Comparison of ENCODE assay signal across 26 cellular contexts in genomic region chr6:33931799-33932198, GRCh38.
"Had no signal": no experiment of that assay in that cellular context is flagged by ENCODE, and none has a peak within 500 bp of the region (broad histone marks: within the 10 kb centered on the region; RNA-seq: fewer than 3 reads in every experiment).

No MANE protein-coding gene starts in this region.

- DNase-seq: activated CD4-positive, alpha-beta memory T cell treated with anti-CD3 and anti-CD28 coated beads for 36 hours; activated CD4-positive, alpha-beta T cell treated with anti-CD3 and anti-CD28 coated beads for 36 hours; activated CD4-positive, alpha-beta T cell treated with anti-CD3 and anti-CD28 coated beads, Interleukin-2, amount 10 ng/mL, durations not matched to agents 24 days and 14 days; activated CD4-positive, CD25-positive, alpha-beta regulatory T cell; activated CD4-positive, CD25-positive, alpha-beta regulatory T cell treated with anti-CD3 and anti-CD28 coated beads, Interleukin-2, amount 50 U/mL, for 72 hours; activated CD8-positive, alpha-beta memory T cell treated with anti-CD3 and anti-CD28 coated beads, Interleukin-2, amount 10 ng/mL, durations not matched to agents 7 days and 5 days; activated CD8-positive, alpha-beta memory T cell treated with anti-CD3 and anti-CD28 coated beads, Interleukin-2, amount 50 U/mL, for 4 hours; activated CD8-positive, alpha-beta T cell treated with anti-CD3 and anti-CD28 coated beads, Interleukin-2, amount 10 ng/mL, durations not matched to agents 7 days and 5 days; activated effector memory CD4-positive, alpha-beta T cell treated with anti-CD3 and anti-CD28 coated beads, Interleukin-2, amount 50 U/mL, for 16 hours; activated naive CD4-positive, alpha-beta T cell treated with anti-CD3 and anti-CD28 coated beads for 36 hours; activated T-cell treated with anti-CD3 and anti-CD28 coated beads, Interleukin-2, amount 50 U/mL, for 1 hour; activated T-cell treated with anti-CD3 and anti-CD28 coated beads, Interleukin-2, amount 50 U/mL, for 48 hours; amniotic stem cell; anterior cingulate cortex; brain microvascular endothelial cell; dorsolateral prefrontal cortex; effector memory CD4-positive, alpha-beta T cell; endodermal cell; foreskin fibroblast; T-helper 2 cell had no signal

- H3K27me3 Mint-ChIP-seq: activated naive CD8-positive, alpha-beta T cell had no signal

- H3K27ac Mint-ChIP-seq: activated CD4-positive, alpha-beta memory T cell treated with anti-CD3 and anti-CD28 coated beads for 36 hours; activated CD4-positive, alpha-beta T cell treated with anti-CD3 and anti-CD28 coated beads for 36 hours; activated CD4-positive, alpha-beta T cell treated with anti-CD3 and anti-CD28 coated beads, Interleukin-2, amount 10 ng/mL, durations not matched to agents 24 days and 14 days; activated CD8-positive, alpha-beta memory T cell treated with anti-CD3 and anti-CD28 coated beads, Interleukin-2, amount 10 ng/mL, durations not matched to agents 7 days and 5 days; activated CD8-positive, alpha-beta T cell treated with anti-CD3 and anti-CD28 coated beads, Interleukin-2, amount 10 ng/mL, durations not matched to agents 7 days and 5 days; activated naive CD4-positive, alpha-beta T cell treated with anti-CD3 and anti-CD28 coated beads for 36 hours; activated naive CD8-positive, alpha-beta T cell; activated T-helper 1 cell treated with anti-CD3 and anti-CD28 coated beads, Interleukin-12 subunit alpha, Interleukin-12 subunit beta, Interleukin-2, Interleukin-4 antibody, amounts not matched to agents 30 ng/mL and 10 ng/mL and 1 ng/mL, durations not matched to agents 14 hours and 24 hours and 36 hours; activated T-helper 2 cell treated with anti-CD3 and anti-CD28 coated beads, Interferon-gamma antibody, Interleukin-2, Interleukin-4, amounts not matched to agents 10 μg/mL and 5 μg/mL and 100 μg/mL, durations not matched to agents 14 hours and 24 hours and 36 hours; dendritic cell treated with granulocyte-macrophage colony-stimulating factor and Interleukin-4, amounts not matched to agents 40 ng/mL and 50 ng/mL, for 4 days; endodermal cell had no signal

- H3K4me3 Mint-ChIP-seq: activated CD4-positive, alpha-beta memory T cell treated with anti-CD3 and anti-CD28 coated beads for 36 hours; activated CD4-positive, alpha-beta T cell treated with anti-CD3 and anti-CD28 coated beads for 36 hours; activated CD4-positive, alpha-beta T cell treated with anti-CD3 and anti-CD28 coated beads, Interleukin-2, amount 10 ng/mL, durations not matched to agents 24 days and 14 days; activated CD8-positive, alpha-beta memory T cell treated with anti-CD3 and anti-CD28 coated beads, Interleukin-2, amount 10 ng/mL, durations not matched to agents 7 days and 5 days; activated CD8-positive, alpha-beta T cell treated with anti-CD3 and anti-CD28 coated beads, Interleukin-2, amount 10 ng/mL, durations not matched to agents 7 days and 5 days; activated naive CD4-positive, alpha-beta T cell treated with anti-CD3 and anti-CD28 coated beads for 36 hours; activated naive CD8-positive, alpha-beta T cell; activated T-helper 1 cell treated with anti-CD3 and anti-CD28 coated beads, Interleukin-12 subunit alpha, Interleukin-12 subunit beta, Interleukin-2, Interleukin-4 antibody, amounts not matched to agents 30 ng/mL and 10 ng/mL and 1 ng/mL, durations not matched to agents 14 hours and 24 hours and 36 hours; central memory CD8-positive, alpha-beta T cell; dendritic cell treated with granulocyte-macrophage colony-stimulating factor and Interleukin-4, amounts not matched to agents 40 ng/mL and 50 ng/mL, for 4 days; endodermal cell had no signal

- H3K9me3 Mint-ChIP-seq: activated CD4-positive, alpha-beta memory T cell treated with anti-CD3 and anti-CD28 coated beads for 36 hours; activated CD4-positive, alpha-beta T cell treated with anti-CD3 and anti-CD28 coated beads, Interleukin-2, amount 10 ng/mL, durations not matched to agents 24 days and 14 days; activated naive CD4-positive, alpha-beta T cell treated with anti-CD3 and anti-CD28 coated beads for 36 hours; activated T-helper 1 cell treated with anti-CD3 and anti-CD28 coated beads, Interleukin-12 subunit alpha, Interleukin-12 subunit beta, Interleukin-2, Interleukin-4 antibody, amounts not matched to agents 30 ng/mL and 10 ng/mL and 1 ng/mL, durations not matched to agents 14 hours and 24 hours and 36 hours; activated T-helper 2 cell treated with anti-CD3 and anti-CD28 coated beads, Interferon-gamma antibody, Interleukin-2, Interleukin-4, amounts not matched to agents 10 μg/mL and 5 μg/mL and 100 μg/mL, durations not matched to agents 14 hours and 24 hours and 36 hours; central memory CD8-positive, alpha-beta T cell; dendritic cell treated with granulocyte-macrophage colony-stimulating factor and Interleukin-4, amounts not matched to agents 40 ng/mL and 50 ng/mL, for 4 days had no signal

- H3K36me3 Mint-ChIP-seq: activated CD4-positive, alpha-beta memory T cell treated with anti-CD3 and anti-CD28 coated beads for 36 hours; activated CD8-positive, alpha-beta memory T cell treated with anti-CD3 and anti-CD28 coated beads, Interleukin-2, amount 10 ng/mL, durations not matched to agents 7 days and 5 days; activated naive CD8-positive, alpha-beta T cell had no signal

- ATAC-seq: activated CD4-positive, alpha-beta T cell treated with anti-CD3 and anti-CD28 coated beads for 36 hours; activated CD8-positive, alpha-beta memory T cell treated with anti-CD3 and anti-CD28 coated beads, Interleukin-2, amount 10 ng/mL, durations not matched to agents 7 days and 5 days; activated CD8-positive, alpha-beta T cell treated with anti-CD3 and anti-CD28 coated beads, Interleukin-2, amount 10 ng/mL, durations not matched to agents 7 days and 5 days; esophagus mucosa had no signal
